Comparison of ENCODE assay signal across 8 cellular contexts in genomic region chr9:132800038-132800648, GRCh38.
DNase-seq lines count a peak whose midpoint lies in the region; ATAC-seq and TF ChIP-seq lines count a peak whose summit lies in the region.

No MANE protein-coding gene starts in this region.

- H3K27ac Mint-ChIP-seq in T-helper 17 cell: no peak overlapping the region

- no peak overlapping the region for H3K27ac ChIP-seq in right atrium auricular region
- no peak overlapping the region for H3K27ac ChIP-seq in vagina

- peak; percentile 54 for DNase-seq in GM06990 (ENCODE audit: extremely low read depth, insufficient read length)
- DNase-seq in NCI-H128 (lab: John Stamatoyannopoulos, UW; ENCODE audit: unreplicated experiment): peak; percentile 62
- DNase-seq in T-helper 17 cell: peak; percentile 46 to 48 (median 48)
- peak; percentile 62 for DNase-seq in amniotic stem cell (lab: John Stamatoyannopoulos, UW)
- DNase-seq in right atrium auricular region (ENCODE audit: low spot score): peak; percentile 82
- peak; percentile 58 for DNase-seq in putamen (ENCODE audit: low spot score)
- DNase-seq in vagina (ENCODE audit: extremely low spot score in 2 of 2): peak; percentile 76 to 81

- H3K9me3 ChIP-seq in T-helper 17 cell (ENCODE audit: control insufficient read depth, low read length, poor library complexity, severe bottlenecking): no peaks in the 10 kb centered on the region
- no peaks in the 10 kb centered on the region for H3K9me3 ChIP-seq in right atrium auricular region
- H3K9me3 ChIP-seq in vagina: no peaks in the 10 kb centered on the region

- no peak overlapping the region for H3K4me3 Mint-ChIP-seq in T-helper 17 cell

- H3K36me3 ChIP-seq in GM06990 (ENCODE audit: control insufficient read depth, insufficient read depth, low read length): no peaks in the 10 kb centered on the region
- no peaks in the 10 kb centered on the region for H3K36me3 ChIP-seq in right atrium auricular region
- no peaks in the 10 kb centered on the region for H3K36me3 ChIP-seq in vagina

- H3K4me1 Mint-ChIP-seq in T-helper 17 cell: peaks cover 3% of the 10 kb centered on the region

- no peaks in the 10 kb centered on the region; the same call in 1 of the 2 replicates for H3K27me3 ChIP-seq in GM06990 (replicated peaks; ENCODE audit: control insufficient read depth, insufficient read depth, low read length)
- H3K27me3 ChIP-seq in right atrium auricular region: no peaks in the 10 kb centered on the region
- H3K27me3 ChIP-seq in vagina: no peaks in the 10 kb centered on the region

- intact Hi-C loops in vagina (cut with DNase I): loop anchor here (10.0 kb wide), 1 partner anchor 385 kb away; the partner anchor contains the start of gene CFAP77

- TF ChIP-seq CTCF in GM06990 (IDR thresholded peaks at IDR 0.05; ENCODE audit: insufficient read depth, low read length, poor library complexity, severe bottlenecking): peak; percentile 82
- peak; percentile 86 to 95 for TF ChIP-seq CTCF in right atrium auricular region (IDR thresholded peaks at IDR 0.05)
- peak; percentile 84 to 91 (median 86) for TF ChIP-seq CTCF in vagina (IDR thresholded peaks at IDR 0.05)

- H3K4me1 ChIP-seq in right atrium auricular region (peaks cover 0 to 27% of the 10 kb centered on the region in 2 donors), vagina (peaks cover 5% of the 10 kb centered on the region)

- peaks cover 75% of the 10 kb centered on the region for H3K27me3 Mint-ChIP-seq in T-helper 17 cell

- TF ChIP-seq POLR2A in vagina (IDR thresholded peaks at IDR 0.05): no peak

- no peak overlapping the region for H3K4me3 ChIP-seq in GM06990 (replicated peaks; ENCODE audit: low read depth, low read length)
- no peak overlapping the region for H3K4me3 ChIP-seq in right atrium auricular region
- H3K4me3 ChIP-seq in vagina: no peak overlapping the region

- peak; percentile 90 for ATAC-seq in T-helper 17 cell
- no peak for ATAC-seq in GM18873 (IDR thresholded peaks at IDR 0.05; ENCODE audit: low FRiP score, unreplicated experiment)

- H3K36me3 Mint-ChIP-seq in T-helper 17 cell (ENCODE audit: low read depth): peaks cover 4% of the 10 kb centered on the region
